9 cellular contexts compared by ENCODE assay signal in genomic region chr6:7991992-7992815, GRCh38.
DNase-seq lines count a peak whose midpoint lies in the region; ATAC-seq and TF ChIP-seq lines count a peak whose summit lies in the region.
"Had no signal": no experiment of that assay in that cellular context is flagged by ENCODE, and none has a peak within 500 bp of the region (broad histone marks: within the 10 kb centered on the region; RNA-seq: fewer than 3 reads in every experiment).

No MANE protein-coding gene starts in this region.

- H3K4me3 Mint-ChIP-seq in activated naive CD8-positive, alpha-beta T cell treated with anti-CD3 and anti-CD28 coated beads, Interleukin-2, amount 50 U/mL, for 24 hours, result no peak overlapping the region

- TF ChIP-seq EP300 in SK-N-SH (IDR thresholded peaks at IDR 0.05; ENCODE audit: borderline replicate concordance in 1 of 2, low read depth in 1 of 2, low read length in 1 of 2), result peak; percentile 12 to 57; a peak in 1 of 4 replicates
- no peak for TF ChIP-seq EP300 in sigmoid colon (IDR thresholded peaks at IDR 0.05)

- H3K4me1 ChIP-seq in SK-N-SH (ENCODE audit: control insufficient read depth in 1 of 2, insufficient read depth in 2 of 2, low read depth in 1 of 2, low read length in 1 of 2) (peaks cover 6 to 10% of the 10 kb centered on the region in 2 experiments; a peak in 2 of 4 replicates), sigmoid colon (peaks cover 0 to 24% (median 22%) of the 10 kb centered on the region in 4 donors)

- TF ChIP-seq CTCF in BJ (IDR thresholded peaks at IDR 0.05; ENCODE audit: insufficient read depth, low read depth, low read length) (peak; percentile 53), SK-N-SH (IDR thresholded peaks at IDR 0.05) (peak; percentile 70), sigmoid colon (IDR thresholded peaks at IDR 0.05) (peak in 3 of 4 experiments; percentile 15 to 40 (median 33))

- no peak for TF ChIP-seq POLR2A in sigmoid colon (IDR thresholded peaks at IDR 0.05)

- no peaks in the 10 kb centered on the region for H3K4me1 Mint-ChIP-seq in activated naive CD8-positive, alpha-beta T cell treated with anti-CD3 and anti-CD28 coated beads, Interleukin-2, amount 50 U/mL, for 24 hours

- H3K27ac Mint-ChIP-seq in activated naive CD8-positive, alpha-beta T cell treated with anti-CD3 and anti-CD28 coated beads, Interleukin-2, amount 50 U/mL, for 24 hours, result no peak overlapping the region

- H3K27me3 ChIP-seq in BJ (ENCODE audit: control insufficient read depth, insufficient read depth, low read length), result no peaks in the 10 kb centered on the region; the same call in 1 of the 2 replicates
- no peaks in the 10 kb centered on the region for H3K27me3 ChIP-seq in SK-N-SH (ENCODE audit: insufficient read depth)
- peaks cover 0 to 5% (median 0%) of the 10 kb centered on the region in 3 donors for H3K27me3 ChIP-seq in sigmoid colon

- H3K27ac ChIP-seq in SK-N-SH (ENCODE audit: low read depth in 2 of 2, low read length in 1 of 2) (peak overlapping the region; percentile 34 to 72; a peak in 3 of 4 replicates), sigmoid colon (peak overlapping the region in 2 of 4 donors; percentile 18 to 60)

- H3K79me2 ChIP-seq in SK-N-SH (ENCODE audit: insufficient read depth), result no peaks in the 10 kb centered on the region

- peaks cover 19% of the 10 kb centered on the region for H3F3A ChIP-seq in SK-N-SH (replicated peaks; ENCODE audit: insufficient read depth)

- WGBS in SK-N-SH (ENCODE audit: low lambda C conversion rate), result 17% methylated on average over 7 of the region's 7 CpGs
- 40 to 55% methylated on average over 7 of the region's 7 CpGs for WGBS in sigmoid colon, 2 donors

- DNase-seq in BJ (ENCODE audit: low read depth) (no peak), SK-N-SH (peak; percentile 53), germinal center (ENCODE audit: low spot score) (peak; percentile 60), sigmoid colon (peak; percentile 68), NCI-H2171 (lab: John Stamatoyannopoulos, UW) (no peak)
- no peak for DNase-seq in activated naive CD8-positive, alpha-beta T cell treated with anti-CD3 and anti-CD28 coated beads, Interleukin-2, amount 50 U/mL, for 24 hours

- CTCF ChIA-PET in BJ (lab: Yijun Ruan, JAX) (interaction anchor here (0.5 to 3.0 kb wide), 6 partner anchors 12 to 1386 kb away, joined by 3 to 40 read pairs (median 4); no protein-coding TSS in a partner anchor), SK-N-SH (lab: Yijun Ruan, JAX) (interaction anchor here (0.9 to 2.6 kb wide), 6 partner anchors 9 to 271 kb away, joined by 3 to 9 read pairs (median 5); no protein-coding TSS in a partner anchor)

- peak overlapping the region; percentile 67 for H2AFZ ChIP-seq in SK-N-SH (ENCODE audit: low read depth)

- no peaks in the 10 kb centered on the region for H3K27me3 Mint-ChIP-seq in activated naive CD8-positive, alpha-beta T cell treated with anti-CD3 and anti-CD28 coated beads, Interleukin-2, amount 50 U/mL, for 24 hours
- H3K27me3 Mint-ChIP-seq: IgD-negative memory B cell had no signal

- H3K9me3 ChIP-seq in SK-N-SH (no peaks in the 10 kb centered on the region; the same call in 1 of the 2 replicates), sigmoid colon (no peaks in the 10 kb centered on the region)

- no peaks in the 10 kb centered on the region for H4K20me1 ChIP-seq in SK-N-SH (ENCODE audit: insufficient read depth)

- peak overlapping the region; percentile 34; the same call in 1 of the 2 replicates for H3K9ac ChIP-seq in SK-N-SH

- intact Hi-C loops in sigmoid colon (cut with DNase I), result no loop called here

- H3K36me3 ChIP-seq in BJ (ENCODE audit: control insufficient read depth, insufficient read depth, low read length) (no peaks in the 10 kb centered on the region), SK-N-SH (replicated peaks in 1 of 2; ENCODE audit: control insufficient read depth in 1 of 2, insufficient read depth in 2 of 2, low read length in 1 of 2) (no peaks in the 10 kb centered on the region), sigmoid colon (no peaks in the 10 kb centered on the region)

- POLR2A ChIA-PET in BJ (lab: Charles Lee), result no interaction called here
- POLR2A ChIA-PET in SK-N-SH (lab: Yijun Ruan, JAX), result no interaction called here

- H3K9me3 Mint-ChIP-seq in activated naive CD8-positive, alpha-beta T cell treated with anti-CD3 and anti-CD28 coated beads, Interleukin-2, amount 50 U/mL, for 24 hours, result peaks cover under 1% of the 10 kb centered on the region
- H3K9me3 Mint-ChIP-seq: IgD-negative memory B cell had no signal

- ATAC-seq in GM19372 (IDR thresholded peaks at IDR 0.05; ENCODE audit: low read depth, unreplicated experiment) (peak; percentile 70), HG03469 (IDR thresholded peaks at IDR 0.05; ENCODE audit: unreplicated experiment) (peak; percentile 62)
- ATAC-seq in activated naive CD8-positive, alpha-beta T cell treated with anti-CD3 and anti-CD28 coated beads, Interleukin-2, amount 50 U/mL, for 24 hours, result no peak

- H3K4me2 ChIP-seq in SK-N-SH, result peak overlapping the region; percentile 78

- no peaks in the 10 kb centered on the region for H3K36me3 Mint-ChIP-seq in activated naive CD8-positive, alpha-beta T cell treated with anti-CD3 and anti-CD28 coated beads, Interleukin-2, amount 50 U/mL, for 24 hours (ENCODE audit: low read depth)

- TF ChIP-seq RAD21 in SK-N-SH (IDR thresholded peaks at IDR 0.05; ENCODE audit: low read length), result peak; percentile 67

- H3K4me3 ChIP-seq in BJ (ENCODE audit: low read depth, low read length) (no peak overlapping the region), SK-N-SH (ENCODE audit: low read depth in 2 of 2, low read length in 1 of 2) (peak overlapping the region in 1 of 2 experiments; percentile 45; a peak in 2 of 4 replicates), sigmoid colon (peak overlapping the region in 1 of 4 donors; percentile 18)

- H3K9me2 ChIP-seq in SK-N-SH, result no peaks in the 10 kb centered on the region

TF ChIP-seq in SK-N-SH, 30 proteins besides CTCF, POLR2A, EP300 and RAD21:
- TF ChIP-seq TCF12 (IDR thresholded peaks at IDR 0.05), result peak; percentile 63
- peak; percentile 67; the same call in 1 of the 2 replicates for TF ChIP-seq NFIC (IDR thresholded peaks at IDR 0.05; ENCODE audit: borderline replicate concordance)
- TF ChIP-seq SIN3A (IDR thresholded peaks at IDR 0.05; ENCODE audit: borderline replicate concordance, low read depth, low read length), result no peak
- no peak for TF ChIP-seq CHD2 (IDR thresholded peaks at IDR 0.05; ENCODE audit: low read length, partially characterized antibody)
- peak; percentile 46 for TF ChIP-seq SMC3 (IDR thresholded peaks at IDR 0.05; ENCODE audit: low read depth, low read length)
- TF ChIP-seq JUND (IDR thresholded peaks at IDR 0.05), result peak; percentile 56
- no peak for TF ChIP-seq NRF1 (IDR thresholded peaks at IDR 0.05; ENCODE audit: low read depth, low read length)
- TF ChIP-seq REST (IDR thresholded peaks at IDR 0.05; ENCODE audit: low read depth, low read length), result no peak
- peak; percentile 76; the same call in 1 of the 2 replicates for TF ChIP-seq PBX3 (IDR thresholded peaks at IDR 0.05)
- TF ChIP-seq USF2 (IDR thresholded peaks at IDR 0.05; ENCODE audit: borderline replicate concordance, low read depth, low read length), result no peak

Comparison
In these comparisons a context has a peak if more than half of its experiments do, and no peak if none do; other contexts are left out.
1. DNase-seq: peak in SK-N-SH (single experiment), germinal center (single experiment) and sigmoid colon (single experiment); none in BJ (single experiment), activated naive CD8-positive, alpha-beta T cell treated with anti-CD3 and anti-CD28 coated beads, Interleukin-2, amount 50 U/mL, for 24 hours (single experiment) and NCI-H2171 (single experiment).
2. Peak in every context shown above with its lines, with median percentiles within 50 percentile points of each other: CTCF ChIP-seq.